Comparison of ENCODE assay signal across 1 cellular context in the genomic region with DNA sequence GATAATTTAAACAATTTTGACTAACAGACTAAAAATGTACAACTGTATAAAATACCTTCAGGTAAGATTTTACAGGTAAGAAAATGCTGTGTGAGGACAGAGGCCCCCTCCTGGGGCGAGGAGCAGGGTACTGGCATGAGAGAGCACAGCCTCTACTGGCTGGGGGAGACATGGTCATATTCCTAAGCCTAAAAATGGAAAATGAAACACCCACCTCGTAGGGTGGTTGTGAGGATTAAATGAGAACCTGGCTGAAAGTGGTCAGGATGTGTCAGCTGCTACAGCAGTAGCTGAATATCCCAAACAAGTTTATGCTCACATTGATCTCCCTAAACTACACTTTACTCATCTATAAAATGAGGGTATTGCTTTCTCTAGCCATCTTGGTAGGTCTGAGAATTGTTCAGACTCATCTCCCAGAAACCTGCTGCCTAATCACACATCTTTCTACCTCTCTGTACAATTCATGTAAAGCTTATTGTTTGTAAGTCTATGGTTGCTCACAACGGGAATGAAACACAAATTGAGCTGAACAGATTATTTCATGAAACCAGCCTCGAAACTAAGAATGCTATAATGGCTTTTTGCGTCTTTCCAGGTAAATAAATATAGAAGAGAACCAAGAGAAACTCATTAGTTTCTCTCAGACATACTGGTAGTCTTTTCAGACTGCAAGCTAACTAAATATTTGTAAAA.
TF ChIP-seq lines count a peak whose summit lies in the region.

No MANE protein-coding gene starts in this region.

TF ChIP-seq in GM12878, 131 proteins besides CTCF, POLR2A, EP300 and RAD21 (continued from another document):
- TF ChIP-seq, protein P1, sequence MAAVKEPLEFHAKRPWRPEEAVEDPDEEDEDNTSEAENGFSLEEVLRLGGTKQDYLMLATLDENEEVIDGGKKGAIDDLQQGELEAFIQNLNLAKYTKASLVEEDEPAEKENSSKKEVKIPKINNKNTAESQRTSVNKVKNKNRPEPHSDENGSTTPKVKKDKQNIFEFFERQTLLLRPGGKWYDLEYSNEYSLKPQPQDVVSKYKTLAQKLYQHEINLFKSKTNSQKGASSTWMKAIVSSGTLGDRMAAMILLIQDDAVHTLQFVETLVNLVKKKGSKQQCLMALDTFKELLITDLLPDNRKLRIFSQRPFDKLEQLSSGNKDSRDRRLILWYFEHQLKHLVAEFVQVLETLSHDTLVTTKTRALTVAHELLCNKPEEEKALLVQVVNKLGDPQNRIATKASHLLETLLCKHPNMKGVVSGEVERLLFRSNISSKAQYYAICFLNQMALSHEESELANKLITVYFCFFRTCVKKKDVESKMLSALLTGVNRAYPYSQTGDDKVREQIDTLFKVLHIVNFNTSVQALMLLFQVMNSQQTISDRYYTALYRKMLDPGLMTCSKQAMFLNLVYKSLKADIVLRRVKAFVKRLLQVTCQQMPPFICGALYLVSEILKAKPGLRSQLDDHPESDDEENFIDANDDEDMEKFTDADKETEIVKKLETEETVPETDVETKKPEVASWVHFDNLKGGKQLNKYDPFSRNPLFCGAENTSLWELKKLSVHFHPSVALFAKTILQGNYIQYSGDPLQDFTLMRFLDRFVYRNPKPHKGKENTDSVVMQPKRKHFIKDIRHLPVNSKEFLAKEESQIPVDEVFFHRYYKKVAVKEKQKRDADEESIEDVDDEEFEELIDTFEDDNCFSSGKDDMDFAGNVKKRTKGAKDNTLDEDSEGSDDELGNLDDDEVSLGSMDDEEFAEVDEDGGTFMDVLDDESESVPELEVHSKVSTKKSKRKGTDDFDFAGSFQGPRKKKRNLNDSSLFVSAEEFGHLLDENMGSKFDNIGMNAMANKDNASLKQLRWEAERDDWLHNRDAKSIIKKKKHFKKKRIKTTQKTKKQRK (IDR thresholded peaks at IDR 0.05; ENCODE audit: low read depth, low read length): no peak
